ENCODE assay signal across 11 cellular contexts in genomic region chr1:205668951-205669340, GRCh38.
A peak's percentile ranks its signal among the peaks of the same experiment; 100 is the strongest.
DNase-seq lines count a peak whose midpoint lies in the region; ATAC-seq, FAIRE-seq and TF ChIP-seq lines count a peak whose summit lies in the region.
"Had no signal": no experiment of that assay in that cellular context is flagged by ENCODE, and none has a peak within 500 bp of the region (broad histone marks: within the 10 kb centered on the region; RNA-seq: fewer than 3 reads in every experiment).

No MANE protein-coding gene starts in this region.

- ATAC-seq in HG03280 (IDR thresholded peaks at IDR 0.05; ENCODE audit: unreplicated experiment), result no peak
- no peak for ATAC-seq in GM18873 (IDR thresholded peaks at IDR 0.05; ENCODE audit: low FRiP score, unreplicated experiment)

- H3K4me3 ChIP-seq in BLaER1 (no peak overlapping the region), iPS-15b (ENCODE audit: low read depth, low read length) (no peak overlapping the region)
- H3K4me3 ChIP-seq: adrenal gland, right atrium auricular region, testis had no signal

- no peak overlapping the region for H3K9ac ChIP-seq in BLaER1
- peak overlapping the region; percentile 2 for H3K9ac ChIP-seq in iPS-15b (ENCODE audit: low read depth, low read length)

- no peak for FAIRE-seq in urothelium cell line (lab: Jason Lieb, UNC)

- peak overlapping the region; percentile 47 for H3K27ac ChIP-seq in BLaER1
- H3K27ac ChIP-seq: adrenal gland, right atrium auricular region, testis had no signal

- no peaks in the 10 kb centered on the region for H4K20me1 ChIP-seq in BLaER1

- H3K4me2 ChIP-seq in BLaER1, result peak overlapping the region; percentile 58

- no peaks in the 10 kb centered on the region for H3K27me3 ChIP-seq in BLaER1
- H3K27me3 ChIP-seq in iPS-15b (ENCODE audit: control insufficient read depth, insufficient read depth, low read length), result no peaks in the 10 kb centered on the region
- H3K27me3 ChIP-seq: adrenal gland, right atrium auricular region, testis had no signal

- DNase-seq in GM20000 (ENCODE audit: low spot score), result peak; percentile 82
- DNase-seq in NAMALWA (ENCODE audit: low spot score), result peak; percentile 47
- DNase-seq in urothelium cell line (ENCODE audit: low spot score), result no peak
- DNase-seq in stimulated activated naive CD4-positive, alpha-beta T cell (lab: John Stamatoyannopoulos, UW), result no peak
- DNase-seq: adrenal gland, testis had no signal

- no peak for TF ChIP-seq CTCF in GM20000 (IDR thresholded peaks at IDR 0.05; ENCODE audit: extremely low read depth, missing control alignments)

- H3K36me3 ChIP-seq in BLaER1, result no peaks in the 10 kb centered on the region
- H3K36me3 ChIP-seq in iPS-15b (ENCODE audit: control insufficient read depth, insufficient read depth, low read length), result no peaks in the 10 kb centered on the region
- H3K36me3 ChIP-seq: adrenal gland, right atrium auricular region had no signal

- peaks cover 81% of the 10 kb centered on the region for H3K4me1 ChIP-seq in BLaER1
- peaks cover 54% of the 10 kb centered on the region for H3K4me1 ChIP-seq in iPS-15b (ENCODE audit: control insufficient read depth, insufficient read depth, low read length)

- H3K9me3 ChIP-seq in BLaER1, result no peaks in the 10 kb centered on the region
- H3K9me3 ChIP-seq in iPS-15b (ENCODE audit: control insufficient read depth, insufficient read depth, low read length), result no peaks in the 10 kb centered on the region
- H3K9me3 ChIP-seq: adrenal gland, right atrium auricular region, testis had no signal

Comparison
In these comparisons a context has a peak if more than half of its experiments do, and no peak if none do; other contexts are left out.
1. DNase-seq: peak in GM20000 (single experiment) and NAMALWA (single experiment); none in urothelium cell line (single experiment) and stimulated activated naive CD4-positive, alpha-beta T cell (0 of 6).